ENCODE assay signal across 1 cellular context in genomic region chr19:29779921-29780320, GRCh38.
TF ChIP-seq lines count a peak whose summit lies in the region.

No MANE protein-coding gene starts in this region.

TF ChIP-seq in GM23338, 12 proteins besides CTCF, POLR2A, EP300 and RAD21:
- TF ChIP-seq ZNF462 (CRISPR knock-in tag; IDR thresholded peaks at IDR 0.05) = no peak
- no peak for TF ChIP-seq ETS1 (IDR thresholded peaks at IDR 0.05)
- TF ChIP-seq JUNB (IDR thresholded peaks at IDR 0.05; ENCODE audit: unreplicated experiment) = no peak
- no peak for TF ChIP-seq ZNF114 (CRISPR knock-in tag; IDR thresholded peaks at IDR 0.05)
- no peak for TF ChIP-seq CREB1 (CRISPR knock-in tag; IDR thresholded peaks at IDR 0.05; ENCODE audit: low read depth)
- no peak for TF ChIP-seq EZH2 (IDR thresholded peaks at IDR 0.05; ENCODE audit: low read depth, unreplicated experiment)
- no peak for TF ChIP-seq POLR2AphosphoS5 (IDR thresholded peaks at IDR 0.05; ENCODE audit: low read depth)
- no peak for TF ChIP-seq EZH2phosphoT487 (IDR thresholded peaks at IDR 0.05; ENCODE audit: unreplicated experiment)
- no peak for TF ChIP-seq NANOG (IDR thresholded peaks at IDR 0.05; ENCODE audit: borderline replicate concordance)
- TF ChIP-seq STAT1 (IDR thresholded peaks at IDR 0.05; ENCODE audit: unreplicated experiment) = no peak
- TF ChIP-seq REST (IDR thresholded peaks at IDR 0.05; ENCODE audit: unreplicated experiment) = no peak
- no peak for TF ChIP-seq ZNF331 (CRISPR knock-in tag; IDR thresholded peaks at IDR 0.05; ENCODE audit: low read depth)
